ENCODE assay signal across 10 cellular contexts in the genomic region with DNA sequence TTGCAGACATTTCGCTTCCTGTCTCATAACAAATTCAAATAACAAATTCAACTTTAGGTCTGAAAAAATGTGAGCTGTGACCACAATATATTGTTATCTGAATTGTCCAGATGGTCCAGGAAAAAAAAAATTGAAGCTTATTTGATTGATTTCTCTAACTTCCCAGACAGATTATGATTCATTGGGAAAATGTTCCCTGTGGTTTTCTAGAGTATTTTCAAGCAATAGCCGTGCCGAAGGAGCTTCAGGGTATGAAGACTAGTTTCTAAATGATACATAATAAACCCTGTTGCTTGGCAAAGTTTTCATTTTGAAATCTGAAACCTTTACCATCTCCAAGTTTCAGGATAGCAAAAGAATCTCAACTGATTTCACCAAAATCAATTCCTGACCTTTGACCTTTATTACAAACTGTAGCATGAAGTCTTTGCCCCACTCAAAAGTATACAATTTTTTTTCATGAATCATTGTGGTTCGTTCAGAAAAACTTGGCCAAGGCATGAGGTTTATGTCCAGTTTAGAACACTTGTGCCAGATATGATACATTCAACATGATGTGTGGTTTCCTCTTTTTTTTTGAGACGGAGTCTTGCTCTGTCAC.
A peak's percentile ranks its signal among the peaks of the same experiment; 100 is the strongest.
DNase-seq lines count a peak whose midpoint lies in the region; ATAC-seq, FAIRE-seq and TF ChIP-seq lines count a peak whose summit lies in the region.
"Had no signal": no experiment of that assay in that cellular context is flagged by ENCODE, and none has a peak within 500 bp of the region (broad histone marks: within the 10 kb centered on the region; RNA-seq: fewer than 3 reads in every experiment).

No MANE protein-coding gene starts in this region.

- H3K4me3 ChIP-seq in left ventricle myocardium inferior (no peak overlapping the region), GM12878 (no peak overlapping the region), left lung (no peak overlapping the region), aorta (ENCODE audit: low read length in 2 of 2) (no peak overlapping the region)

- SMC1A ChIA-PET in GM12878 (lab: Charles Lee; ENCODE audit: uncharacterized antibody, unreplicated experiment) = no interaction called here

- H4K20me1 ChIP-seq in GM12878 (ENCODE audit: control insufficient read depth, insufficient read depth) = no peaks in the 10 kb centered on the region

- RAD21 ChIA-PET in GM12878 (lab: Charles Lee; ENCODE audit: unreplicated experiment) = no interaction called here

- TF ChIP-seq EP300 in GM12878 (IDR thresholded peaks at IDR 0.05; ENCODE audit: borderline replicate concordance in 1 of 2, control insufficient read depth in 1 of 2, low read depth in 2 of 2, low read length in 2 of 2) = no peak

- in situ Hi-C loops in GM12878 (cut with MboI) = no loop called here

- CTCF ChIA-PET in GM12878 (lab: Yijun Ruan, JAX) = no interaction called here

- TF ChIP-seq RAD21 in GM12878 (IDR thresholded peaks at IDR 0.05; ENCODE audit: insufficient read depth, low read depth, low read length) = no peak

- H3K4me1 ChIP-seq in left ventricle myocardium inferior (peaks cover 32% of the 10 kb centered on the region), GM12878 (ENCODE audit: control insufficient read depth, insufficient read depth, low read length) (no peaks in the 10 kb centered on the region), left lung (peaks cover 8 to 17% of the 10 kb centered on the region in 2 donors), aorta (ENCODE audit: control insufficient read depth in 1 of 2, insufficient read depth in 2 of 2, low read length in 2 of 2) (peaks cover 4 to 6% of the 10 kb centered on the region in 2 donors)

- DNase-seq in left ventricle myocardium inferior (no peak), cardiac septum (ENCODE audit: low spot score) (no peak), GM12878 (ENCODE audit: low read depth, low spot score) (no peak), left lung (no peak), aorta (no peak), D721Med (ENCODE audit: insufficient read length, low spot score) (no peak), globus pallidus (ENCODE audit: low spot score) (no peak), NCI-H2171 treated with DMSO at 0.1 percent for 48 hours (lab: John Stamatoyannopoulos, UW) (no peak)
- DNase-seq: CD4-positive, CD25-positive, alpha-beta regulatory T cell; stimulated activated CD4-positive, alpha-beta T cell treated with anti-CD3 and anti-CD28 coated beads, Interleukin-4, amount 100 ng/mL, for 4 hours had no signal

- TF ChIP-seq CTCF in left ventricle myocardium inferior (IDR thresholded peaks at IDR 0.05; ENCODE audit: borderline replicate concordance) (no peak), GM12878 (IDR thresholded peaks at IDR 0.05 in 2 of 3, conservative IDR thresholded peaks at IDR 0.05 in 1 of 3; ENCODE audit: control insufficient read depth in 2 of 3, extremely low read depth in 1 of 3, insufficient read depth in 1 of 3, low read depth in 3 of 3, low read length in 3 of 3) (no peak), left lung (IDR thresholded peaks at IDR 0.05) (no peak), D721Med (IDR thresholded peaks at IDR 0.05; ENCODE audit: insufficient read depth, missing control alignments) (no peak)

- ATAC-seq in GM12878 (peak; percentile 67), left lung (peak; percentile 42), aorta (ENCODE audit: low FRiP score) (no peak)

- no peaks in the 10 kb centered on the region for H3K27me3 ChIP-seq in left ventricle myocardium inferior (ENCODE audit: low read depth)
- H3K27me3 ChIP-seq in GM12878 (replicated peaks in 1 of 2; ENCODE audit: control insufficient read depth in 2 of 2, insufficient read depth in 2 of 2, low read length in 1 of 2) = no peaks in the 10 kb centered on the region
- H3K27me3 ChIP-seq in left lung = no peaks in the 10 kb centered on the region
- H3K27me3 ChIP-seq in aorta (ENCODE audit: control insufficient read depth in 1 of 2, insufficient read depth in 2 of 2, low read length in 1 of 2) = no peaks in the 10 kb centered on the region

- H3K36me3 ChIP-seq in left ventricle myocardium inferior (no peaks in the 10 kb centered on the region), GM12878 (ENCODE audit: control insufficient read depth in 2 of 2, insufficient read depth in 2 of 2, low read length in 1 of 2) (no peaks in the 10 kb centered on the region), left lung (no peaks in the 10 kb centered on the region), aorta (ENCODE audit: control insufficient read depth in 1 of 2, insufficient read depth in 2 of 2, low read length in 1 of 2) (no peaks in the 10 kb centered on the region)

- TF ChIP-seq POLR2A in GM12878 (IDR thresholded peaks at IDR 0.05; ENCODE audit: low read depth, low read length) = no peak

- no TSS peak for BruUV-seq in GM12878 (replicated peaks; lab: Mats Ljungman, UMichigan)

- WGBS in GM12878 (ENCODE audit: insufficient coverage, insufficient replicate concordance, low lambda C conversion rate, missing lambda C conversion rate) = 0% methylated on average over 5 of the region's 5 CpGs
- 9 to 14% methylated on average over 5 of the region's 5 CpGs for WGBS in aorta, 2 donors

- H3K9me3 ChIP-seq in left ventricle myocardium inferior (replicated peaks) (no peaks in the 10 kb centered on the region), GM12878 (replicated peaks; ENCODE audit: control insufficient read depth, insufficient read depth, low read length) (no peaks in the 10 kb centered on the region), left lung (no peaks in the 10 kb centered on the region), aorta (ENCODE audit: control insufficient read depth, low read length) (no peaks in the 10 kb centered on the region)

- H3K79me2 ChIP-seq in GM12878 (ENCODE audit: control insufficient read depth, insufficient read depth, low read length) = no peaks in the 10 kb centered on the region

- H2AFZ ChIP-seq in GM12878 (ENCODE audit: control insufficient read depth, low read depth, low read length) = no peak overlapping the region

- H3K27ac ChIP-seq in left ventricle myocardium inferior (replicated peaks) = peak overlapping the region; percentile 50
- no peak overlapping the region for H3K27ac ChIP-seq in GM12878 (ENCODE audit: control insufficient read depth, insufficient read depth)
- H3K27ac ChIP-seq in left lung = peak overlapping the region in 1 of 2 donors; percentile 20
- peak overlapping the region; percentile 84 to 100 for H3K27ac ChIP-seq in aorta (ENCODE audit: low read depth in 1 of 2, low read length in 2 of 2)

- FAIRE-seq in GM12878 (lab: Jason Lieb, UNC) (no peak), D721Med (lab: Jason Lieb, UNC) (no peak)

- intact Hi-C loops in left ventricle myocardium inferior (cut with micrococcal nuclease) (no loop called here), cardiac septum (cut with DNase I) (no loop called here), GM12878 (cut with micrococcal nuclease; ENCODE audit: unreplicated experiment) (no loop called here), left lung (cut with DNase I) (no loop called here), aorta (cut with DNase I) (loop anchor here (5.0 to 10.0 kb wide), 3 partner anchors 52 to 165 kb away; no protein-coding TSS in a partner anchor)

- no peak overlapping the region for H3K9ac ChIP-seq in GM12878 (ENCODE audit: control insufficient read depth, insufficient read depth, low read length)

- no peak overlapping the region for H3K4me2 ChIP-seq in GM12878 (ENCODE audit: control insufficient read depth, insufficient read depth)

- POLR2A ChIA-PET in GM12878 (lab: Charles Lee) = no interaction called here

TF ChIP-seq in GM12878, 131 proteins besides CTCF, POLR2A, EP300 and RAD21 (continues in another document):
- TF ChIP-seq, protein P1, sequence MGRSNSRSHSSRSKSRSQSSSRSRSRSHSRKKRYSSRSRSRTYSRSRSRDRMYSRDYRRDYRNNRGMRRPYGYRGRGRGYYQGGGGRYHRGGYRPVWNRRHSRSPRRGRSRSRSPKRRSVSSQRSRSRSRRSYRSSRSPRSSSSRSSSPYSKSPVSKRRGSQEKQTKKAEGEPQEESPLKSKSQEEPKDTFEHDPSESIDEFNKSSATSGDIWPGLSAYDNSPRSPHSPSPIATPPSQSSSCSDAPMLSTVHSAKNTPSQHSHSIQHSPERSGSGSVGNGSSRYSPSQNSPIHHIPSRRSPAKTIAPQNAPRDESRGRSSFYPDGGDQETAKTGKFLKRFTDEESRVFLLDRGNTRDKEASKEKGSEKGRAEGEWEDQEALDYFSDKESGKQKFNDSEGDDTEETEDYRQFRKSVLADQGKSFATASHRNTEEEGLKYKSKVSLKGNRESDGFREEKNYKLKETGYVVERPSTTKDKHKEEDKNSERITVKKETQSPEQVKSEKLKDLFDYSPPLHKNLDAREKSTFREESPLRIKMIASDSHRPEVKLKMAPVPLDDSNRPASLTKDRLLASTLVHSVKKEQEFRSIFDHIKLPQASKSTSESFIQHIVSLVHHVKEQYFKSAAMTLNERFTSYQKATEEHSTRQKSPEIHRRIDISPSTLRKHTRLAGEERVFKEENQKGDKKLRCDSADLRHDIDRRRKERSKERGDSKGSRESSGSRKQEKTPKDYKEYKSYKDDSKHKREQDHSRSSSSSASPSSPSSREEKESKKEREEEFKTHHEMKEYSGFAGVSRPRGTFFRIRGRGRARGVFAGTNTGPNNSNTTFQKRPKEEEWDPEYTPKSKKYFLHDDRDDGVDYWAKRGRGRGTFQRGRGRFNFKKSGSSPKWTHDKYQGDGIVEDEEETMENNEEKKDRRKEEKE (IDR thresholded peaks at IDR 0.05) = no peak
- no peak for TF ChIP-seq HDAC2 (IDR thresholded peaks at IDR 0.05)
- no peak for TF ChIP-seq NFXL1 (IDR thresholded peaks at IDR 0.05; ENCODE audit: borderline replicate concordance)
- no peak for TF ChIP-seq TAF1 (IDR thresholded peaks at IDR 0.05; ENCODE audit: borderline replicate concordance, low read depth, low read length)
- no peak for TF ChIP-seq E2F4 (IDR thresholded peaks at IDR 0.05; ENCODE audit: low read depth, low read length)
- no peak for TF ChIP-seq PAX5 (IDR thresholded peaks at IDR 0.05; ENCODE audit: borderline replicate concordance, low read depth, low read length)
- no peak for TF ChIP-seq SMAD5 (IDR thresholded peaks at IDR 0.05; ENCODE audit: low read depth)

Comparison
In these comparisons a context has a peak if more than half of its experiments do, and no peak if none do; other contexts are left out.
1. intact Hi-C loops: an anchor here in aorta (5.0 to 10.0 kb wide); none called in left ventricle myocardium inferior, cardiac septum, GM12878 and left lung.